Comparison of ENCODE assay signal across 33 cellular contexts in genomic region chr12:133236144-133236543, GRCh38. TPM values are rescaled to one million over a fixed set of nuclear protein-coding genes. Genes with fewer than 3 reads are reported as not detected.
"Had no signal": no experiment of that assay in that cellular context is flagged by ENCODE, and none has a peak within 500 bp of the region (broad histone marks: within the 10 kb centered on the region; RNA-seq: fewer than 3 reads in every experiment).

No MANE protein-coding gene starts in this region.

- H3K27me3 ChIP-seq: adrenal gland, body of pancreas, foreskin keratinocyte had no signal

- DNase-seq: activated CD4-positive, alpha-beta memory T cell treated with anti-CD3 and anti-CD28 coated beads for 36 hours; activated CD4-positive, alpha-beta T cell treated with anti-CD3 and anti-CD28 coated beads for 36 hours; activated CD4-positive, CD25-positive, alpha-beta regulatory T cell; activated CD4-positive, CD25-positive, alpha-beta regulatory T cell treated with anti-CD3 and anti-CD28 coated beads, Interleukin-2, amount 50 U/mL, for 72 hours; activated CD8-positive, alpha-beta memory T cell treated with anti-CD3 and anti-CD28 coated beads, Interleukin-2, amount 10 ng/mL, durations not matched to agents 7 days and 5 days; activated CD8-positive, alpha-beta memory T cell treated with anti-CD3 and anti-CD28 coated beads, Interleukin-2, amount 50 U/mL, for 4 hours; activated CD8-positive, alpha-beta T cell treated with anti-CD3 and anti-CD28 coated beads, Interleukin-2, amount 10 ng/mL, durations not matched to agents 7 days and 5 days; activated effector memory CD4-positive, alpha-beta T cell treated with anti-CD3 and anti-CD28 coated beads, Interleukin-2, amount 50 U/mL, for 16 hours; activated naive CD4-positive, alpha-beta T cell treated with anti-CD3 and anti-CD28 coated beads for 36 hours; activated naive CD8-positive, alpha-beta T cell treated with anti-CD3 and anti-CD28 coated beads for 36 hours; activated naive CD8-positive, alpha-beta T cell treated with anti-CD3 and anti-CD28 coated beads, Interleukin-2, amount 50 U/mL, for 24 hours; activated T-cell treated with anti-CD3 and anti-CD28 coated beads, Interleukin-2, amount 50 U/mL, for 1 hour; activated T-cell treated with anti-CD3 and anti-CD28 coated beads, Interleukin-2, amount 50 U/mL, for 48 hours; amygdala; aorta; body of pancreas; cortex of kidney; dermis blood vessel endothelial cell; effector CD4-positive, alpha-beta T cell; effector memory CD8-positive, alpha-beta T cell; erythroblast; foreskin keratinocyte; gastrocnemius medialis; glutamatergic neuron; heart left ventricle; T-helper 2 cell had no signal

- H3K36me3 ChIP-seq: adrenal gland, esophagus muscularis mucosa, gastrocnemius medialis, heart left ventricle had no signal

- ATAC-seq: activated CD4-positive, alpha-beta T cell treated with anti-CD3 and anti-CD28 coated beads for 36 hours; activated CD8-positive, alpha-beta memory T cell treated with anti-CD3 and anti-CD28 coated beads, Interleukin-2, amount 10 ng/mL, durations not matched to agents 7 days and 5 days; activated CD8-positive, alpha-beta T cell treated with anti-CD3 and anti-CD28 coated beads, Interleukin-2, amount 10 ng/mL, durations not matched to agents 7 days and 5 days; activated naive CD8-positive, alpha-beta T cell treated with anti-CD3 and anti-CD28 coated beads, Interleukin-2, amount 50 U/mL, for 24 hours; body of pancreas; effector memory CD8-positive, alpha-beta T cell; foreskin keratinocyte; gastrocnemius medialis; heart left ventricle had no signal

- H3K4me1 ChIP-seq: adrenal gland, body of pancreas, esophagus muscularis mucosa, foreskin keratinocyte, gastrocnemius medialis, heart left ventricle had no signal

- H3K4me3 ChIP-seq: adrenal gland, body of pancreas, esophagus muscularis mucosa, gastrocnemius medialis, heart left ventricle had no signal

- H3K27ac ChIP-seq: adrenal gland, body of pancreas, esophagus muscularis mucosa, foreskin keratinocyte, gastrocnemius medialis, heart left ventricle had no signal

- H3K9me3 ChIP-seq: adrenal gland, body of pancreas had no signal

RNA-seq across cellular contexts. Expression of gene ANHX, which starts 0.5 kb away (rescaled TPM):
- total RNA-seq: activated CD4-positive, alpha-beta memory T cell treated with anti-CD3 and anti-CD28 coated beads for 36 hours; activated CD4-positive, alpha-beta T cell treated with anti-CD3 and anti-CD28 coated beads for 36 hours; activated CD4-positive, alpha-beta T cell treated with anti-CD3 and anti-CD28 coated beads, Interleukin-2, amount 10 ng/mL, durations not matched to agents 24 days and 14 days; activated CD8-positive, alpha-beta memory T cell treated with anti-CD3 and anti-CD28 coated beads for 36 hours; activated CD8-positive, alpha-beta memory T cell treated with anti-CD3 and anti-CD28 coated beads, Interleukin-2, amount 10 ng/mL, durations not matched to agents 7 days and 5 days; activated CD8-positive, alpha-beta T cell treated with anti-CD3 and anti-CD28 coated beads, Interleukin-2, amount 10 ng/mL, durations not matched to agents 7 days and 5 days; activated naive CD4-positive, alpha-beta T cell treated with anti-CD3 and anti-CD28 coated beads for 36 hours; activated naive CD8-positive, alpha-beta T cell treated with anti-CD3 and anti-CD28 coated beads for 36 hours; activated T-helper 1 cell treated with anti-CD3 and anti-CD28 coated beads, Interleukin-12 subunit alpha, Interleukin-12 subunit beta, Interleukin-2, Interleukin-4 antibody, amounts not matched to agents 30 ng/mL and 10 ng/mL and 1 ng/mL, durations not matched to agents 14 hours and 24 hours and 36 hours; activated T-helper 2 cell treated with anti-CD3 and anti-CD28 coated beads, Interferon-gamma antibody, Interleukin-2, Interleukin-4, amounts not matched to agents 10 μg/mL and 5 μg/mL and 100 μg/mL, durations not matched to agents 14 hours and 24 hours and 36 hours; adrenal gland; aorta; body of pancreas; chondrocyte; dermis blood vessel endothelial cell; esophagus muscularis mucosa; foreskin keratinocyte; gastrocnemius medialis; heart left ventricle had no signal
- polyA plus RNA-seq: adrenal gland, aorta, foreskin keratinocyte, heart left ventricle had no signal
